Comparison of ENCODE assay signal across 8 cellular contexts in the genomic region with DNA sequence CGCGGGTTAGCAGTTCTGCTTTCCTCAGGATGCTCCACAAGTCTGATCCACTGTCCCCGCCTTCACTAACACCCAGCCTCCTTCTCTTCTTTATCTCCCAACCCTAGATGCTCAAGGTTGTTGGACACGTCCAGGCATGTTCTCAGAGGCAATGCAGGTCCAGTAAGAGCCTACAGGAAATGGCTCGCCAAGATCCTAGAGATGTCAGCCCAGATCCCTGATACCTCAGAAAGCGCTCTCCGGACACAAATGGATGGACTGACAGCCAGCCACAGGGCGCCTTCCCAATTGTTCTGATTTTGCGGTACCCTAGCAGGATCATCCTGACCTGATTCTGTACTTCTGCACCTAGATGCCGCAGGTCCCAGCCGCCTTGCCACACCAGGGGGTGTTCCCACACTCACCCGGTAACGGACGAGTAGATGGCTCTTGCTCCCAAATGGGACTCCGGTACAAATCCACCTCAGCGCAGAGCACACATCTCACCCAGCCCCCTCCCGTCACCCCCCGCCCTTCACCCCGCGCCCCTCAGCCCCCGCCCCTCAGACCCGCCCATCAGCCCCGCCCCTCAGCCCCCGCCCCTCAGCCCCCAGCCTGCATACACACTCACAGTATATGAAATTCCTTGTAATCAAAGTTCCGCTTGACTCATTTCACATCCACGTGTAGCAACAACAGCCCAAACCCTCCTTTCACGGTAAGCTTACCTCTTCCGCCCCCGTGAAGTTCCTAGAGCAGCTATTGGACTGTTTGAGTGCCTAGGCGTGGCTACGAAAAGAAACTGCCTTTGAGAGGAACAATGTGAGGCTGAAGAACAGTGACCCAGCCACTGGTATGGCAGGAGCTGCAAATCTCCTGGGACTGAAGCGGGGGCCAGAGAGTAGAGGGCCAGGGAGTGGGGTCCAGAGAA. TPM values are rescaled to one million over a fixed set of nuclear protein-coding genes. Genes with fewer than 3 reads are reported as not detected.
DNase-seq lines count a peak whose midpoint lies in the region; ATAC-seq and TF ChIP-seq lines count a peak whose summit lies in the region.

EDA2R (minus strand) TSS at position 488 of the 910 bp plus-strand sequence. CDS start 23,058 bp downstream, outside the sequence.

- DNase-seq in ELF-1 (ENCODE audit: low read depth, low spot score), result peak; percentile 87
- DNase-seq in activated T-helper 1 cell treated with anti-CD3 and anti-CD28 coated beads, Interleukin-12 subunit alpha, Interleukin-12 subunit beta, Interleukin-2, Interleukin-4 antibody, amounts not matched to agents 30 ng/mL and 10 ng/mL and 1 ng/mL, durations not matched to agents 14 hours and 24 hours and 36 hours (ENCODE audit: low spot score), result peak; percentile 28
- peak; percentile 86 to 92 for DNase-seq in foreskin fibroblast
- DNase-seq in ovary, result peak; percentile 23 to 49 (median 37)
- no peak for DNase-seq in RKO (ENCODE audit: low spot score)
- no peak for DNase-seq in PC-9

- peak within 1 kb of the TSS; percentile 73 to 86 for H3K4me3 ChIP-seq in foreskin fibroblast (ENCODE audit: low read depth in 1 of 2, low read length in 2 of 2)
- H3K4me3 ChIP-seq in ovary, result peak within 1 kb of the TSS; percentile 41
- no peak within 1 kb of the TSS for H3K4me3 ChIP-seq in PC-9

- ATAC-seq in GM21367 (IDR thresholded peaks at IDR 0.05; ENCODE audit: unreplicated experiment) (peak; percentile 94), HG03565 (IDR thresholded peaks at IDR 0.05; ENCODE audit: unreplicated experiment) (peak; percentile 93)

- H3K27ac ChIP-seq in ovary, result peak within 1 kb of the TSS in 1 of 2 donors; percentile 56
- H3K27ac ChIP-seq in PC-9, result no peak within 1 kb of the TSS

- no peaks in the 10 kb centered on the region for H4K20me1 ChIP-seq in PC-9 (ENCODE audit: insufficient read depth)

- no peak for TF ChIP-seq EP300 in ovary (IDR thresholded peaks at IDR 0.05)

- H3K36me3 ChIP-seq in ovary (no peaks in the 10 kb centered on the region), PC-9 (ENCODE audit: low read depth) (no peaks in the 10 kb centered on the region)

- intact Hi-C loops in activated T-helper 1 cell treated with anti-CD3 and anti-CD28 coated beads, Interleukin-12 subunit alpha, Interleukin-12 subunit beta, Interleukin-2, Interleukin-4 antibody, amounts not matched to agents 30 ng/mL and 10 ng/mL and 1 ng/mL, durations not matched to agents 14 hours and 24 hours and 36 hours (cut with micrococcal nuclease), result no loop called here
- intact Hi-C loops in ovary (cut with DNase I) (no loop called here), PC-9 (cut with micrococcal nuclease; ENCODE audit: unreplicated experiment) (no loop called here)

- H2AFZ ChIP-seq in PC-9, result no peak within 1 kb of the TSS

- TF ChIP-seq CTCF in foreskin fibroblast (IDR thresholded peaks at IDR 0.05; ENCODE audit: low read depth, low read length) (no peak), ovary (IDR thresholded peaks at IDR 0.05) (no peak), PC-9 (conservative IDR thresholded peaks at IDR 0.05) (no peak)

- H3K4me1 Mint-ChIP-seq in activated T-helper 1 cell treated with anti-CD3 and anti-CD28 coated beads, Interleukin-12 subunit alpha, Interleukin-12 subunit beta, Interleukin-2, Interleukin-4 antibody, amounts not matched to agents 30 ng/mL and 10 ng/mL and 1 ng/mL, durations not matched to agents 14 hours and 24 hours and 36 hours (ENCODE audit: low read depth), result peaks cover 15% of the 10 kb centered on the region

- H3F3A ChIP-seq in PC-9 (ENCODE audit: insufficient read depth, low read depth), result no peaks in the 10 kb centered on the region

- 27 to 32% (median 28%) methylated on average over 31 to 32 of the region's 32 CpGs for WGBS in ovary, 3 donors

- H3K27me3 Mint-ChIP-seq in activated T-helper 1 cell treated with anti-CD3 and anti-CD28 coated beads, Interleukin-12 subunit alpha, Interleukin-12 subunit beta, Interleukin-2, Interleukin-4 antibody, amounts not matched to agents 30 ng/mL and 10 ng/mL and 1 ng/mL, durations not matched to agents 14 hours and 24 hours and 36 hours (ENCODE audit: insufficient read depth), result no peaks in the 10 kb centered on the region

- peak within 1 kb of the TSS; percentile 82 for H3K27ac Mint-ChIP-seq in activated T-helper 1 cell treated with anti-CD3 and anti-CD28 coated beads, Interleukin-12 subunit alpha, Interleukin-12 subunit beta, Interleukin-2, Interleukin-4 antibody, amounts not matched to agents 30 ng/mL and 10 ng/mL and 1 ng/mL, durations not matched to agents 14 hours and 24 hours and 36 hours

- H3K4me3 Mint-ChIP-seq in activated T-helper 1 cell treated with anti-CD3 and anti-CD28 coated beads, Interleukin-12 subunit alpha, Interleukin-12 subunit beta, Interleukin-2, Interleukin-4 antibody, amounts not matched to agents 30 ng/mL and 10 ng/mL and 1 ng/mL, durations not matched to agents 14 hours and 24 hours and 36 hours, result peak within 1 kb of the TSS; percentile 85

- H3K9me2 ChIP-seq in PC-9 (ENCODE audit: insufficient read depth), result no peaks in the 10 kb centered on the region

- H3K9me3 ChIP-seq in ovary, result no peaks in the 10 kb centered on the region
- H3K9me3 ChIP-seq in PC-9 (ENCODE audit: insufficient read depth, low read depth), result no peaks in the 10 kb centered on the region

- no peaks in the 10 kb centered on the region for H3K9me3 Mint-ChIP-seq in activated T-helper 1 cell treated with anti-CD3 and anti-CD28 coated beads, Interleukin-12 subunit alpha, Interleukin-12 subunit beta, Interleukin-2, Interleukin-4 antibody, amounts not matched to agents 30 ng/mL and 10 ng/mL and 1 ng/mL, durations not matched to agents 14 hours and 24 hours and 36 hours

- no peak within 1 kb of the TSS for H3K4me2 ChIP-seq in PC-9

- H3K27me3 ChIP-seq in ovary (no peaks in the 10 kb centered on the region), PC-9 (ENCODE audit: insufficient read depth, low read depth) (no peaks in the 10 kb centered on the region)

- no TSS peak for BruUV-seq in PC-9 (replicated peaks; lab: Mats Ljungman, UMichigan)

- POLR2A ChIA-PET in PC-9 (lab: Charles Lee; ENCODE audit: unreplicated experiment), result no interaction called here

- TF ChIP-seq POLR2A in ovary (IDR thresholded peaks at IDR 0.05), result no peak

- no peaks in the 10 kb centered on the region for H3K79me2 ChIP-seq in PC-9 (ENCODE audit: low read depth)

- CTCF ChIA-PET in PC-9 (lab: Charles Lee), result no interaction called here

- H3K4me1 ChIP-seq in ovary (ENCODE audit: insufficient read depth) (peaks cover 8% of the 10 kb centered on the region), PC-9 (replicated peaks; ENCODE audit: insufficient read depth) (no peaks in the 10 kb centered on the region)

- no peaks in the 10 kb centered on the region for H3K36me3 Mint-ChIP-seq in activated T-helper 1 cell treated with anti-CD3 and anti-CD28 coated beads, Interleukin-12 subunit alpha, Interleukin-12 subunit beta, Interleukin-2, Interleukin-4 antibody, amounts not matched to agents 30 ng/mL and 10 ng/mL and 1 ng/mL, durations not matched to agents 14 hours and 24 hours and 36 hours (ENCODE audit: low read depth)

RNA-seq across cellular contexts. Expression of gene EDA2R, which starts in this region (rescaled TPM):
- total RNA-seq in activated T-helper 1 cell treated with anti-CD3 and anti-CD28 coated beads, Interleukin-12 subunit alpha, Interleukin-12 subunit beta, Interleukin-2, Interleukin-4 antibody, amounts not matched to agents 30 ng/mL and 10 ng/mL and 1 ng/mL, durations not matched to agents 14 hours and 24 hours and 36 hours, result 3.8 and 4.2 TPM in 2 replicates
- total RNA-seq in ovary (1 to 10 TPM; 2.6 to 9.6 (median 6.0) TPM), PC-9 (2021) (not detected in 2 replicates)
- 1 to 10 TPM; 1.5 to 6.6 TPM for polyA plus RNA-seq in ovary

Comparison
In these comparisons a context has a peak if more than half of its experiments do, and no peak if none do; other contexts are left out.
1. DNase-seq: peak in ELF-1 (single experiment), activated T-helper 1 cell treated with anti-CD3 and anti-CD28 coated beads, Interleukin-12 subunit alpha, Interleukin-12 subunit beta, Interleukin-2, Interleukin-4 antibody, amounts not matched to agents 30 ng/mL and 10 ng/mL and 1 ng/mL, durations not matched to agents 14 hours and 24 hours and 36 hours (single experiment), foreskin fibroblast (2 of 2) and ovary (5 of 5); none in RKO (single experiment) and PC-9 (0 of 2).